ENCODE assay signal across 10 cellular contexts in genomic region chr2:11319939-11320338, GRCh38.
"Had no signal": no experiment of that assay in that cellular context is flagged by ENCODE, and none has a peak within 500 bp of the region (broad histone marks: within the 10 kb centered on the region; RNA-seq: fewer than 3 reads in every experiment).

No MANE protein-coding gene starts in this region.

- H3K27ac ChIP-seq: adrenal gland, prostate gland had no signal

- DNase-seq: activated B cell treated with CpG ODN at 0.5 μM for 24 hours; activated CD4-positive, alpha-beta T cell treated with anti-CD3 and anti-CD28 coated beads, Interleukin-2, amount 10 ng/mL, durations not matched to agents 24 days and 14 days; activated naive CD4-positive, alpha-beta T cell treated with anti-CD3 and anti-CD28 coated beads, Interleukin-2, amount 10 ng/mL, durations not matched to agents 7 days and 5 days; activated T-cell treated with anti-CD3 and anti-CD28 coated beads for 4 hours; adrenal gland; glutamatergic neuron; natural killer cell; nucleus accumbens; stimulated activated naive CD4-positive, alpha-beta T cell treated with Interleukin-2 at 50 U/mL for 16 hours had no signal

- H3K27me3 ChIP-seq: adrenal gland had no signal

- H3K4me1 ChIP-seq: prostate gland had no signal

- H3K36me3 ChIP-seq: adrenal gland, prostate gland had no signal

- H3K9me3 ChIP-seq: adrenal gland, prostate gland had no signal

- H3K4me3 ChIP-seq: adrenal gland, prostate gland had no signal
